Comparison of ENCODE assay signal across 14 cellular contexts in genomic region chr22:46038516-46039430, GRCh38.
DNase-seq lines count a peak whose midpoint lies in the region; ATAC-seq and TF ChIP-seq lines count a peak whose summit lies in the region.
"Had no signal": no experiment of that assay in that cellular context is flagged by ENCODE, and none has a peak within 500 bp of the region (broad histone marks: within the 10 kb centered on the region; RNA-seq: fewer than 3 reads in every experiment).

No MANE protein-coding gene starts in this region.

- H3K27ac Mint-ChIP-seq in CD4-positive, alpha-beta T cell: peak overlapping the region; percentile 12

- WGBS in esophagus squamous epithelium, 2 donors: 43 to 48% methylated on average over 17 to 18 of the region's 18 CpGs
- WGBS in sigmoid colon, 2 donors: 65 to 78% methylated on average over 18 of the region's 18 CpGs

- no peaks in the 10 kb centered on the region for H3K36me3 Mint-ChIP-seq in CD4-positive, alpha-beta T cell (ENCODE audit: low read depth)

- no peaks in the 10 kb centered on the region for H3K9me3 ChIP-seq in CD4-positive, alpha-beta T cell (ENCODE audit: control insufficient read depth, low read length)
- no peaks in the 10 kb centered on the region for H3K9me3 ChIP-seq in esophagus squamous epithelium
- no peaks in the 10 kb centered on the region for H3K9me3 ChIP-seq in sigmoid colon
- H3K9me3 ChIP-seq: left lung had no signal

- H3K4me1 ChIP-seq in esophagus squamous epithelium (peaks cover 34 to 93% (median 37%) of the 10 kb centered on the region in 3 donors), sigmoid colon (peaks cover 0 to 38% (median 34%) of the 10 kb centered on the region in 4 donors)
- H3K4me1 ChIP-seq: parathyroid adenoma had no signal

- H3K27ac ChIP-seq in CD4-positive, alpha-beta T cell (ENCODE audit: low read depth, low read length): no peak overlapping the region
- peak overlapping the region; percentile 82 to 100 (median 99) for H3K27ac ChIP-seq in esophagus squamous epithelium
- peak overlapping the region in 1 of 4 donors; percentile 51 for H3K27ac ChIP-seq in sigmoid colon
- H3K27ac ChIP-seq: GM23248, left lung, parathyroid adenoma had no signal

- POLR2A ChIA-PET in CD4-positive, alpha-beta T cell (lab: Charles Lee): interaction anchor here (1.0 kb wide), 1 partner anchor 15 kb away, joined by 4 read pairs; no protein-coding TSS in a partner anchor

- no peak for TF ChIP-seq POLR2A in esophagus squamous epithelium (IDR thresholded peaks at IDR 0.05)
- no peak for TF ChIP-seq POLR2A in sigmoid colon (IDR thresholded peaks at IDR 0.05)

- CTCF ChIA-PET in CD4-positive, alpha-beta T cell (lab: Charles Lee): interaction anchor here (0.9 to 4.3 kb wide), 3 partner anchors 25 to 78 kb away, joined by 4 to 60 read pairs (median 28); no protein-coding TSS in a partner anchor

- no peaks in the 10 kb centered on the region for H3K27me3 ChIP-seq in CD4-positive, alpha-beta T cell (ENCODE audit: control insufficient read depth, insufficient read depth, low read length)
- H3K27me3 ChIP-seq in esophagus squamous epithelium (no peaks in the 10 kb centered on the region), sigmoid colon (no peaks in the 10 kb centered on the region)
- H3K27me3 ChIP-seq: left lung had no signal

- no peak overlapping the region for H3K4me3 Mint-ChIP-seq in CD4-positive, alpha-beta T cell

- intact Hi-C loops in CD4-positive, alpha-beta T cell (cut with DNase I, micrococcal nuclease): loop anchor here in 1 of 2 experiments (10.0 kb wide), 1 partner anchor 874 kb away; the partner anchor contains the start of gene NUP50
- intact Hi-C loops in esophagus squamous epithelium (cut with DNase I) (no loop called here), sigmoid colon (cut with DNase I) (no loop called here)

- no peak overlapping the region for H3K4me3 ChIP-seq in esophagus squamous epithelium
- no peak overlapping the region for H3K4me3 ChIP-seq in sigmoid colon
- H3K4me3 ChIP-seq: GM23248, left lung had no signal

- no peak for TF ChIP-seq CTCF in CD4-positive, alpha-beta T cell (IDR thresholded peaks at IDR 0.05)
- no peak for TF ChIP-seq CTCF in esophagus squamous epithelium (IDR thresholded peaks at IDR 0.05)
- no peak for TF ChIP-seq CTCF in sigmoid colon (IDR thresholded peaks at IDR 0.05)

- no peaks in the 10 kb centered on the region for H3K36me3 ChIP-seq in esophagus squamous epithelium
- no peaks in the 10 kb centered on the region for H3K36me3 ChIP-seq in sigmoid colon
- H3K36me3 ChIP-seq: left lung had no signal

- peaks cover 32% of the 10 kb centered on the region for H3K4me1 Mint-ChIP-seq in CD4-positive, alpha-beta T cell (ENCODE audit: low read depth)

- no peaks in the 10 kb centered on the region for H3K27me3 Mint-ChIP-seq in CD4-positive, alpha-beta T cell

- TF ChIP-seq EP300 in sigmoid colon (IDR thresholded peaks at IDR 0.05): no peak

- ATAC-seq in CD4-positive, alpha-beta T cell (ENCODE audit: poor library complexity): no peak
- no peak for ATAC-seq in GM18511 (IDR thresholded peaks at IDR 0.05; ENCODE audit: unreplicated experiment)
- ATAC-seq: left lung had no signal

- DNase-seq in CD4-positive, alpha-beta T cell: no peak
- DNase-seq in M059J (ENCODE audit: low read depth) (peak; percentile 34), esophagus squamous epithelium (lab: John Stamatoyannopoulos, UW) (no peak), sigmoid colon (peak; percentile 55), kidney glomerular epithelial cell (lab: John Stamatoyannopoulos, UW) (no peak), A172 (ENCODE audit: low spot score) (no peak)
- DNase-seq in stimulated activated CD4-positive, alpha-beta T cell treated with anti-CD3 and anti-CD28 coated beads, Interleukin-12 subunit alpha, Interleukin-12 subunit beta, amount 100 ng/mL, for 4 hours: no peak
- DNase-seq: activated CD4-positive, alpha-beta T cell treated with anti-CD3 and anti-CD28 coated beads for 48 hours; dermis blood vessel endothelial cell; GM23248; NCI-H1694 treated with DMSO at 0.1 percent for 48 hours had no signal

- H3K9me3 Mint-ChIP-seq in CD4-positive, alpha-beta T cell: no peaks in the 10 kb centered on the region

Comparison
In these comparisons a context has a peak if more than half of its experiments do, and no peak if none do; other contexts are left out.
1. DNase-seq: peak in M059J (single experiment) and sigmoid colon (single experiment); none in CD4-positive, alpha-beta T cell (0 of 10), esophagus squamous epithelium (single experiment), kidney glomerular epithelial cell (single experiment), A172 (single experiment) and stimulated activated CD4-positive, alpha-beta T cell treated with anti-CD3 and anti-CD28 coated beads, Interleukin-12 subunit alpha, Interleukin-12 subunit beta, amount 100 ng/mL, for 4 hours (single experiment).